Comparison of ENCODE assay signal across 8 cellular contexts in the genomic region with DNA sequence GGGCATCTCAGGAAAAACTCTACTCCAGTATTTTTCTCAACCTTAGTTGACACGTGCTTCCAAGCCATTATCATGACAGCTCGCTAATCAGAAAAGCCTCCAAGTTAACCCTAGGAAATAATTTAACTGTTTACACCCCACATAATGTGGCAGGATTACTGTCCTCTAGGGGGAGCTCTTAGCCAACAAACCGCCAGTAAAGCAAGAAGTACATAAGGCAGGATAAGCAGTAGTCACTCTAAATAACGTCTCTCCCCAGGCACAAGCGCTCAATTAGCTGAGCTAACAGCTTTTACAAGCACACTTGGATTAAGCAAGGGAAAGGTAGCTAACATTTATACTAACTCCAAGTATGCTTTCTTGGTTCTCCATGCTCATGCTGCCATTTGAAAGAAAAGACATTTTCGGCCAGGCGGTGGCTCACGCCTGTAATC. TPM values are rescaled to one million over a fixed set of nuclear protein-coding genes. Genes with fewer than 3 reads are reported as not detected.
DNase-seq lines count a peak whose midpoint lies in the region; ATAC-seq, FAIRE-seq and TF ChIP-seq lines count a peak whose summit lies in the region.

No MANE protein-coding gene starts in this region.

- TF ChIP-seq CTCF in foreskin fibroblast (IDR thresholded peaks at IDR 0.05; ENCODE audit: low read depth, low read length) = peak; percentile 36

- H3K4me3 ChIP-seq in foreskin fibroblast (ENCODE audit: low read depth in 1 of 2, low read length in 2 of 2) = no peak overlapping the region

- no peak for ATAC-seq in HG03520 (IDR thresholded peaks at IDR 0.05; ENCODE audit: unreplicated experiment)
- no peak for ATAC-seq in Right ventricle myocardium superior (ENCODE audit: poor library complexity)

- DNase-seq in AML-193 (lab: John Stamatoyannopoulos, UW) (peak; percentile 9 to 29), GM19239 (ENCODE audit: insufficient read length, low spot score) (no peak), SW480 (ENCODE audit: low spot score) (peak; percentile 40), foreskin fibroblast (peak in 1 of 2 donors; percentile 50), NCI-H2227 (lab: John Stamatoyannopoulos, UW; ENCODE audit: unreplicated experiment) (no peak), posterior vena cava (ENCODE audit: low spot score) (no peak), Right ventricle myocardium superior (no peak)

- intact Hi-C loops in posterior vena cava (cut with DNase I) (no loop called here), Right ventricle myocardium superior (cut with DNase I) (no loop called here)

- FAIRE-seq in GM19239 (lab: Jason Lieb, UNC) = peak; percentile 44

RNA-seq across cellular contexts. Expression of a gene that starts 22.8 kb away (rescaled TPM):
- not detected for total RNA-seq in posterior vena cava
- total RNA-seq in Right ventricle myocardium superior = not detected

RNA-seq across cellular contexts. Expression of a gene that starts 52.7 kb away (rescaled TPM):
- total RNA-seq in posterior vena cava (1 to 10 TPM in 1 of 2 donors, not detected in 1; 1.5 TPM), Right ventricle myocardium superior (not detected)

Comparison
In these comparisons a context has a peak if more than half of its experiments do, and no peak if none do; other contexts are left out.
1. DNase-seq: peak in AML-193 (2 of 2) and SW480 (single experiment); none in GM19239 (single experiment), NCI-H2227 (single experiment), posterior vena cava (single experiment) and Right ventricle myocardium superior (single experiment).